In the genomic region with DNA sequence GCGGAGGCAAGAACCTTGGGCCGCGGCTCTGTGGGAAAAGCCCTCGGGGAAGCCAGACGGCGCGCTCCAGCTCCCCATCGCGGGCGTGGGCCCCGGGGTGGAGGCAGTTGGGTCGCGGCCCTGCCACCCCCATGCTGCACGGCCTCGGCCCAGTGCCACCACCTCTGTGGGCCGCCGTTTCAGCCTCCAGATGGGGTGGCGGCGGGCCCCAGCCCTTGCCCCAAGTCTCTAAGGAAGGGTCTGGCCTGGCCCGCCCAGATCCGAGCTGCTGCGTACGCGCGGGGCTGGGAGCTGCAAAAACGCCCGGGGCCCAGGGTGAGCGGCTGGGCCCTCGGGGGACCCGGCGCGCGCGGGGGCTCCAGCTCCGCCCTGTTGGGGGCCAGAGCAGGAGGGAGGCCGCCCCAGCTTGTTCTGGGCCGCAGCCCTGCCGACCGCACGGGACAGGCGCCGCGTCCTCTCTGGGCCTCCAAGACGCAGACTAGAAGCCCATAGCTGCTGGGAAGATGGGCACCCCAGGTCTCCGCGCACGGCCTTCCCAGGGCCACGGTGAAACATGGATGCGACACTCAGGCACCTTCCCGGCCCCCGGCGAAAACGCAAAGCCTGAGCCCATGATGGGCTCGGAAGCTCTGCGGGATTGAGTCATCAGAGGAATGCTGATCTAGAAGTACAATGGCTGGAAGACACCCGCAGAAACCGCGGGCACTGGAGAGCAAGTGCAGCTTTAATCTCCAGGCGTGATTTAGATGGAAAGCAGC, we compare ENCODE assay signal across 12 cellular contexts.
A peak's percentile ranks its signal among the peaks of the same experiment; 100 is the strongest.
DNase-seq lines count a peak whose midpoint lies in the region; TF ChIP-seq lines count a peak whose summit lies in the region.
"Had no signal": no experiment of that assay in that cellular context is flagged by ENCODE, and none has a peak within 500 bp of the region (broad histone marks: within the 10 kb centered on the region; RNA-seq: fewer than 3 reads in every experiment).

No MANE protein-coding gene starts in this region.

- H3K9ac ChIP-seq in colonic mucosa (ENCODE audit: low read depth in 2 of 2, low read length in 2 of 2): peak overlapping the region in 1 of 2 donors; percentile 16

- no peak for TF ChIP-seq CTCF in colonic mucosa (IDR thresholded peaks at IDR 0.05)

- intact Hi-C loops in colonic mucosa (cut with DNase I): no loop called here
- intact Hi-C loops in activated T-helper 1 cell treated with anti-CD3 and anti-CD28 coated beads, Interleukin-12 subunit alpha, Interleukin-12 subunit beta, Interleukin-2, Interleukin-4 antibody, amounts not matched to agents 30 ng/mL and 10 ng/mL and 1 ng/mL, durations not matched to agents 14 hours and 24 hours and 36 hours (cut with micrococcal nuclease): no loop called here

- H3K27me3 ChIP-seq in colonic mucosa: peaks cover 5% of the 10 kb centered on the region

- H3K9me3 Mint-ChIP-seq in activated T-helper 1 cell treated with anti-CD3 and anti-CD28 coated beads, Interleukin-12 subunit alpha, Interleukin-12 subunit beta, Interleukin-2, Interleukin-4 antibody, amounts not matched to agents 30 ng/mL and 10 ng/mL and 1 ng/mL, durations not matched to agents 14 hours and 24 hours and 36 hours: no peaks in the 10 kb centered on the region

- H3K27ac ChIP-seq in colonic mucosa (no peak overlapping the region), skin epidermis (peak overlapping the region; percentile 35 to 98 (median 87))

- H3K4me3 ChIP-seq in colonic mucosa: peak overlapping the region; percentile 45
- peak overlapping the region; percentile 26 to 44 (median 37) for H3K4me3 ChIP-seq in skin epidermis

- H3K36me3 Mint-ChIP-seq in activated T-helper 1 cell treated with anti-CD3 and anti-CD28 coated beads, Interleukin-12 subunit alpha, Interleukin-12 subunit beta, Interleukin-2, Interleukin-4 antibody, amounts not matched to agents 30 ng/mL and 10 ng/mL and 1 ng/mL, durations not matched to agents 14 hours and 24 hours and 36 hours (ENCODE audit: low read depth): no peaks in the 10 kb centered on the region

- no peak overlapping the region for H3K27ac Mint-ChIP-seq in activated T-helper 1 cell treated with anti-CD3 and anti-CD28 coated beads, Interleukin-12 subunit alpha, Interleukin-12 subunit beta, Interleukin-2, Interleukin-4 antibody, amounts not matched to agents 30 ng/mL and 10 ng/mL and 1 ng/mL, durations not matched to agents 14 hours and 24 hours and 36 hours

- DNase-seq in HPDE6-E6E7 (ENCODE audit: extremely low spot score): peak; percentile 37
- DNase-seq in colonic mucosa: no peak
- peak; percentile 23 for DNase-seq in kidney tubule cell (ENCODE audit: low spot score)
- DNase-seq in activated T-helper 1 cell treated with anti-CD3 and anti-CD28 coated beads, Interleukin-12 subunit alpha, Interleukin-12 subunit beta, Interleukin-2, Interleukin-4 antibody, amounts not matched to agents 30 ng/mL and 10 ng/mL and 1 ng/mL, durations not matched to agents 14 hours and 24 hours and 36 hours (ENCODE audit: low spot score): no peak
- no peak for DNase-seq in NCI-H226
- DNase-seq in activated CD4-positive, CD25-positive, alpha-beta regulatory T cell (lab: John Stamatoyannopoulos, UW): no peak
- no peak for DNase-seq in NCI-H1436 treated with DMSO at 0.1 percent for 48 hours (lab: John Stamatoyannopoulos, UW)
- DNase-seq: amniotic stem cell, GOT3, MM.1S, SW 1271 had no signal

- H3K27me3 Mint-ChIP-seq in activated T-helper 1 cell treated with anti-CD3 and anti-CD28 coated beads, Interleukin-12 subunit alpha, Interleukin-12 subunit beta, Interleukin-2, Interleukin-4 antibody, amounts not matched to agents 30 ng/mL and 10 ng/mL and 1 ng/mL, durations not matched to agents 14 hours and 24 hours and 36 hours (ENCODE audit: insufficient read depth): peaks cover 30% of the 10 kb centered on the region

- no peaks in the 10 kb centered on the region for H3K9me3 ChIP-seq in colonic mucosa

- H3K4me1 Mint-ChIP-seq in activated T-helper 1 cell treated with anti-CD3 and anti-CD28 coated beads, Interleukin-12 subunit alpha, Interleukin-12 subunit beta, Interleukin-2, Interleukin-4 antibody, amounts not matched to agents 30 ng/mL and 10 ng/mL and 1 ng/mL, durations not matched to agents 14 hours and 24 hours and 36 hours (ENCODE audit: low read depth): no peaks in the 10 kb centered on the region

- H3K4me3 Mint-ChIP-seq in activated T-helper 1 cell treated with anti-CD3 and anti-CD28 coated beads, Interleukin-12 subunit alpha, Interleukin-12 subunit beta, Interleukin-2, Interleukin-4 antibody, amounts not matched to agents 30 ng/mL and 10 ng/mL and 1 ng/mL, durations not matched to agents 14 hours and 24 hours and 36 hours: no peak overlapping the region

- H3K36me3 ChIP-seq in colonic mucosa: no peaks in the 10 kb centered on the region

- peaks cover 15% of the 10 kb centered on the region for H3K4me1 ChIP-seq in colonic mucosa

Comparison
In these comparisons a context has a peak if more than half of its experiments do, and no peak if none do; other contexts are left out.
1. DNase-seq: peak in HPDE6-E6E7 (single experiment) and kidney tubule cell (single experiment); none in colonic mucosa (single experiment), activated T-helper 1 cell treated with anti-CD3 and anti-CD28 coated beads, Interleukin-12 subunit alpha, Interleukin-12 subunit beta, Interleukin-2, Interleukin-4 antibody, amounts not matched to agents 30 ng/mL and 10 ng/mL and 1 ng/mL, durations not matched to agents 14 hours and 24 hours and 36 hours (single experiment), NCI-H226 (single experiment), activated CD4-positive, CD25-positive, alpha-beta regulatory T cell (0 of 4) and NCI-H1436 treated with DMSO at 0.1 percent for 48 hours (single experiment).